In the genomic region with DNA sequence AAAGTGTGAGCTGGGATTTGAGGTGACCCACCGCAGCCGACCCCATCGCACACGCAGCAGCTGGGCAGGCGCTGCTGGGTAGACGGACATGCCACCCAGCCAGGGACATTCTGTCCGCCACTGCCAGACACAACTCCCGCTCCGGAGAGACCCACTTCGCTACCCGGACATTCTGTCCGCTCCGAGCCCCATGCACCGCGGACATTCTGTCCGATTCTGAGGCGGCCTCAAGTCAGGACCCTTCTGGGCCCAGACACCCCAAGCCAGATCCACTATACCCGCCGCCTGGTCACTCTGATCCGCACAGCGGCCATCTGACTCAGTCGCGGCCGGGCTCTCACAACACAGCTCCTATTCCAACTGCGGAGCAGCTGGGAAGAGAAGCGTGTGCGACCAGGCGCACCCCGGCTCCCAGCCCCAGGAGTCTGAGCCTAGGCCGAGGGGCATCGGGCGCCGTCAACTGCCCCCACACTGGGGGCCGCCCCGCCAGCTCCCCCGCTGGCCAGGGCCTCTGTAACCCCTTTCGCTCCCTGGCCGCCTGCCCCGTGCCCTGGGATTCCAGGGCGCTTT, we compare ENCODE assay signal across 9 cellular contexts. TPM values are rescaled to one million over a fixed set of nuclear protein-coding genes. Genes with fewer than 3 reads are reported as not detected.
DNase-seq lines count a peak whose midpoint lies in the region; FAIRE-seq and TF ChIP-seq lines count a peak whose summit lies in the region.
"Had no signal": no experiment of that assay in that cellular context is flagged by ENCODE, and none has a peak within 500 bp of the region (broad histone marks: within the 10 kb centered on the region; RNA-seq: fewer than 3 reads in every experiment).

No MANE protein-coding gene starts in this region.

- peak overlapping the region; percentile 85 for H3K4me3 Mint-ChIP-seq in astrocyte (ENCODE audit: unreplicated experiment)

- no peak overlapping the region for H3K27ac ChIP-seq in astrocyte (ENCODE audit: low read depth, low read length)

- H3K4me1 ChIP-seq in astrocyte (ENCODE audit: insufficient read depth, low read length) = peaks cover 22% of the 10 kb centered on the region

- H3K4me3 ChIP-seq in H7 (ENCODE audit: insufficient read depth, low read depth, low read length) (peak overlapping the region; percentile 67), astrocyte (ENCODE audit: insufficient read depth, low read depth, low read length) (peak overlapping the region; percentile 58), iPS-11a (ENCODE audit: low read depth, low read length) (peak overlapping the region; percentile 31), skeletal muscle cell (ENCODE audit: low read depth, low read length) (peak overlapping the region; percentile 68)

- H3K36me3 ChIP-seq in H7 (replicated peaks; ENCODE audit: control insufficient read depth, insufficient read depth, low read length) = no peaks in the 10 kb centered on the region
- no peaks in the 10 kb centered on the region for H3K36me3 ChIP-seq in astrocyte (ENCODE audit: insufficient read depth, low read length)

- peak overlapping the region; percentile 94 for H3K4me2 ChIP-seq in astrocyte (ENCODE audit: low read length)

- H3K36me3 Mint-ChIP-seq in astrocyte (ENCODE audit: low read depth, unreplicated experiment) = no peaks in the 10 kb centered on the region

- H3K4me1 Mint-ChIP-seq in astrocyte (ENCODE audit: low read depth, unreplicated experiment) = peaks cover 10% of the 10 kb centered on the region

- H3K27ac Mint-ChIP-seq in astrocyte (ENCODE audit: unreplicated experiment) = peak overlapping the region; percentile 56

- peaks cover 73% of the 10 kb centered on the region for H3K27me3 ChIP-seq in H7 (ENCODE audit: control insufficient read depth, insufficient read depth, low read length)
- H3K27me3 ChIP-seq in astrocyte (ENCODE audit: insufficient read depth, low read length) = peaks cover 26% of the 10 kb centered on the region

- H3K27me3 Mint-ChIP-seq in astrocyte (ENCODE audit: low read depth, unreplicated experiment) = peaks cover 47% of the 10 kb centered on the region

- FAIRE-seq in astrocyte (lab: Jason Lieb, UNC) = no peak

- no peaks in the 10 kb centered on the region for H3K9me3 Mint-ChIP-seq in astrocyte (ENCODE audit: unreplicated experiment)

- H3K79me2 ChIP-seq in astrocyte (ENCODE audit: insufficient read depth, low read length) = peaks cover 2% of the 10 kb centered on the region

- no peak for TF ChIP-seq CTCF in astrocyte (IDR thresholded peaks at IDR 0.05; ENCODE audit: insufficient read depth, low read depth, low read length)

- H3K9me3 ChIP-seq in astrocyte (ENCODE audit: insufficient read depth, low read depth, low read length) = no peaks in the 10 kb centered on the region

- peak overlapping the region; percentile 41 for H3K9ac ChIP-seq in astrocyte (ENCODE audit: low read length)

- peak; percentile 79 for DNase-seq in H7
- no peak for DNase-seq in astrocyte (ENCODE audit: low read depth)
- no peak for DNase-seq in skeletal muscle cell (ENCODE audit: low read depth)
- no peak for DNase-seq in NCI-H1092 (lab: John Stamatoyannopoulos, UW)
- no peak for DNase-seq in amniotic stem cell (lab: John Stamatoyannopoulos, UW)
- no peak for DNase-seq in stimulated activated CD4-positive, alpha-beta T cell treated with anti-CD3 and anti-CD28 coated beads, Interleukin-15, amount 100 ng/mL, for 24 hours
- no peak for DNase-seq in COR-L47 (lab: John Stamatoyannopoulos, UW)

- peak overlapping the region; percentile 81 for H2AFZ ChIP-seq in astrocyte (ENCODE audit: low read depth, low read length)

- peaks cover under 1% of the 10 kb centered on the region for H4K20me1 ChIP-seq in astrocyte (ENCODE audit: insufficient read depth, low read length)

RNA-seq across cellular contexts. Expression of a gene that starts 0.8 kb away (rescaled TPM):
- total RNA-seq in H7 (2014; rRNA removed; shearing (Covaris generic)) = 0.17 TPM in 1 of 2 replicates, not detected in the other
- total RNA-seq in astrocyte = 1.6 and 1.7 TPM in 2 replicates
- total RNA-seq: HT1080 had no signal

RNA-seq across cellular contexts. Expression of a gene that starts 4.8 kb away (rescaled TPM):
- 25.1 and 29.9 TPM in 2 replicates for total RNA-seq in H7 (2014; rRNA removed; shearing (Covaris generic))
- total RNA-seq in astrocyte = 72.8 and 75.2 TPM in 2 replicates

RNA-seq across cellular contexts. Expression of a gene that starts 14.5 kb away (rescaled TPM):
- total RNA-seq in H7 (2014; rRNA removed; shearing (Covaris generic)) = 0.14 TPM in 1 of 2 replicates, not detected in the other
- total RNA-seq in astrocyte = 0.48 and 0.62 TPM in 2 replicates
- total RNA-seq: HT1080 had no signal
